ENCODE assay signal across 1 cellular context in the genomic region with DNA sequence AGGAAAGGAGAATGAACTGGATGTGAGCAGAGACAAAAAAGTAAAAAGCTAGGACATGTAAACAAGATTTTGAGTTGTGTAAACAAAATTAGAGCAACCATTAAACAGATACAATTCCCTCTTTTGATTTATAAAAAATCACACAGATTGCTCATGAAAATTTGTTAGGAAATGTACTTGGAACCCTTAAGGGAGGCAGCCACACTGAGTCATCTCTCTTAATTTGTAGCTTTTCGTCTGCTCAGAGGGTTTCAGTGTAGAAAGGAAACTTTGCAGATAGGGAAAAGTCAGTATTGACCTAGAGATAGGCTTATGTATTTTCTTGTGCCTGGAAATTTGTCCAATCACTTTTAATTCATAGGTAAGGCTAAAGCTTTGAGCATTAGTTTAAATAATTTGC.
TF ChIP-seq lines count a peak whose summit lies in the region.

No MANE protein-coding gene starts in this region.

TF ChIP-seq in IMR-90, 13 proteins besides CTCF, POLR2A, EP300 and RAD21:
- TF ChIP-seq, protein P1, sequence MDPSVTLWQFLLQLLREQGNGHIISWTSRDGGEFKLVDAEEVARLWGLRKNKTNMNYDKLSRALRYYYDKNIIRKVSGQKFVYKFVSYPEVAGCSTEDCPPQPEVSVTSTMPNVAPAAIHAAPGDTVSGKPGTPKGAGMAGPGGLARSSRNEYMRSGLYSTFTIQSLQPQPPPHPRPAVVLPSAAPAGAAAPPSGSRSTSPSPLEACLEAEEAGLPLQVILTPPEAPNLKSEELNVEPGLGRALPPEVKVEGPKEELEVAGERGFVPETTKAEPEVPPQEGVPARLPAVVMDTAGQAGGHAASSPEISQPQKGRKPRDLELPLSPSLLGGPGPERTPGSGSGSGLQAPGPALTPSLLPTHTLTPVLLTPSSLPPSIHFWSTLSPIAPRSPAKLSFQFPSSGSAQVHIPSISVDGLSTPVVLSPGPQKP (IDR thresholded peaks at IDR 0.05; ENCODE audit: borderline replicate concordance, low read depth, low read length) = no peak
- TF ChIP-seq NFE2L2 (IDR thresholded peaks at IDR 0.05; ENCODE audit: low read depth, low read length) (no peak), RFX5 (IDR thresholded peaks at IDR 0.05; ENCODE audit: low read depth, low read length) (no peak), MAZ (IDR thresholded peaks at IDR 0.05; ENCODE audit: borderline replicate concordance, low read depth, low read length) (no peak), BHLHE40 (IDR thresholded peaks at IDR 0.05; ENCODE audit: low read depth, low read length) (no peak), SMC3 (IDR thresholded peaks at IDR 0.05; ENCODE audit: low read depth, low read length) (no peak), MAFK (IDR thresholded peaks at IDR 0.05; ENCODE audit: low read depth, low read length) (no peak), RCOR1 (IDR thresholded peaks at IDR 0.05; ENCODE audit: insufficient replicate concordance, low read length) (no peak)
- TF ChIP-seq, protein P2, sequence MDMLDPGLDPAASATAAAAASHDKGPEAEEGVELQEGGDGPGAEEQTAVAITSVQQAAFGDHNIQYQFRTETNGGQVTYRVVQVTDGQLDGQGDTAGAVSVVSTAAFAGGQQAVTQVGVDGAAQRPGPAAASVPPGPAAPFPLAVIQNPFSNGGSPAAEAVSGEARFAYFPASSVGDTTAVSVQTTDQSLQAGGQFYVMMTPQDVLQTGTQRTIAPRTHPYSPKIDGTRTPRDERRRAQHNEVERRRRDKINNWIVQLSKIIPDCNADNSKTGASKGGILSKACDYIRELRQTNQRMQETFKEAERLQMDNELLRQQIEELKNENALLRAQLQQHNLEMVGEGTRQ (IDR thresholded peaks at IDR 0.05; ENCODE audit: low read depth, low read length) = no peak
TF ChIP-seq in IMR-90: peak in this region for 0.
